In genomic region chr3:114456742-114457141, GRCh38 we compare ENCODE assay signal across 11 cellular contexts.
DNase-seq lines count a peak whose midpoint lies in the region; ATAC-seq, FAIRE-seq and TF ChIP-seq lines count a peak whose summit lies in the region.
"Had no signal": no experiment of that assay in that cellular context is flagged by ENCODE, and none has a peak within 500 bp of the region (broad histone marks: within the 10 kb centered on the region; RNA-seq: fewer than 3 reads in every experiment).

No MANE protein-coding gene starts in this region.

- TF ChIP-seq CTCF in GM12878 (IDR thresholded peaks at IDR 0.05 in 2 of 3, conservative IDR thresholded peaks at IDR 0.05 in 1 of 3; ENCODE audit: control insufficient read depth in 2 of 3, extremely low read depth in 1 of 3, insufficient read depth in 1 of 3, low read depth in 3 of 3, low read length in 3 of 3) (no peak), hepatocyte (IDR thresholded peaks at IDR 0.05; ENCODE audit: poor library complexity) (no peak)

- no peak overlapping the region for H3K9ac ChIP-seq in GM12878 (ENCODE audit: control insufficient read depth, insufficient read depth, low read length)

- POLR2A ChIA-PET in GM12878 (lab: Charles Lee) = no interaction called here

- peak overlapping the region; percentile 76 for H3K4me2 ChIP-seq in GM12878 (ENCODE audit: control insufficient read depth, insufficient read depth)
- no peak overlapping the region for H3K4me2 ChIP-seq in hepatocyte

- TF ChIP-seq RAD21 in GM12878 (IDR thresholded peaks at IDR 0.05; ENCODE audit: insufficient read depth, low read depth, low read length) = no peak

- H3K79me2 ChIP-seq in GM12878 (ENCODE audit: control insufficient read depth, insufficient read depth, low read length) = peaks cover 14% of the 10 kb centered on the region
- H3K79me2 ChIP-seq in hepatocyte = peaks cover 6% of the 10 kb centered on the region

- H3K4me3 ChIP-seq in GM12878 (peak overlapping the region; percentile 14; the same call in 1 of the 2 replicates), hepatocyte (no peak overlapping the region)

- ATAC-seq in GM21360 (IDR thresholded peaks at IDR 0.05; ENCODE audit: unreplicated experiment) (peak; percentile 79), HG03066 (IDR thresholded peaks at IDR 0.05; ENCODE audit: low read depth, unreplicated experiment) (peak; percentile 73), GM12878 (peak; percentile 84)
- ATAC-seq: natural killer cell treated with Interleukin-12 subunit alpha and Interleukin-12 subunit beta and Interleukin-15 and Interleukin-18, amount 100 ng/mL, for 72 hours had no signal

- CTCF ChIA-PET in GM12878 (lab: Yijun Ruan, JAX) = interaction anchor here (1.0 to 1.7 kb wide), 3 partner anchors 9 to 166 kb away, joined by 5 read pairs; no protein-coding TSS in a partner anchor

- H3K27me3 ChIP-seq in GM12878 (replicated peaks in 1 of 2; ENCODE audit: control insufficient read depth in 2 of 2, insufficient read depth in 2 of 2, low read length in 1 of 2) (no peaks in the 10 kb centered on the region), hepatocyte (no peaks in the 10 kb centered on the region)

- in situ Hi-C loops in GM12878 (cut with MboI) = no loop called here

- RAD21 ChIA-PET in GM12878 (lab: Charles Lee; ENCODE audit: unreplicated experiment) = interaction anchor here (0.7 kb wide), 1 partner anchor 139 kb away, joined by 3 read pairs; no protein-coding TSS in a partner anchor

- H3K4me1 ChIP-seq in GM12878 (ENCODE audit: control insufficient read depth, insufficient read depth, low read length) = peaks cover 46% of the 10 kb centered on the region
- H3K4me1 ChIP-seq in hepatocyte (ENCODE audit: insufficient read depth) = peaks cover 10% of the 10 kb centered on the region

- H3K36me3 ChIP-seq in GM12878 (ENCODE audit: control insufficient read depth in 2 of 2, insufficient read depth in 2 of 2, low read length in 1 of 2) (no peaks in the 10 kb centered on the region), hepatocyte (replicated peaks; ENCODE audit: insufficient read depth, low read depth) (no peaks in the 10 kb centered on the region)

- H2AFZ ChIP-seq in GM12878 (ENCODE audit: control insufficient read depth, low read depth, low read length) = no peak overlapping the region
- no peak overlapping the region for H2AFZ ChIP-seq in hepatocyte

- TF ChIP-seq EP300 in GM12878 (IDR thresholded peaks at IDR 0.05; ENCODE audit: borderline replicate concordance in 1 of 2, control insufficient read depth in 1 of 2, low read depth in 2 of 2, low read length in 2 of 2) = no peak

- FAIRE-seq in GM18507 (lab: Jason Lieb, UNC) = peak; percentile 98
- FAIRE-seq in GM12878 (lab: Jason Lieb, UNC) = peak; percentile 91
- no peak for FAIRE-seq in RCC 7860 (lab: Jason Lieb, UNC)
- FAIRE-seq: bronchial epithelial cell had no signal

- TF ChIP-seq POLR2A in GM12878 (IDR thresholded peaks at IDR 0.05; ENCODE audit: low read depth, low read length) = no peak

- WGBS in GM12878 (ENCODE audit: insufficient coverage, insufficient replicate concordance, low lambda C conversion rate, missing lambda C conversion rate) = 2% methylated on average over 4 of the region's 4 CpGs
- WGBS in hepatocyte (ENCODE audit: low lambda C conversion rate, missing lambda C conversion rate) = 74% methylated on average over 4 of the region's 4 CpGs

- H3K9me2 ChIP-seq in hepatocyte (replicated peaks; ENCODE audit: insufficient read depth) = no peaks in the 10 kb centered on the region

- DNase-seq in GM18507 (ENCODE audit: extremely low spot score, insufficient read length, low read depth) (no peak), GM12878 (ENCODE audit: low read depth, low spot score) (peak; percentile 87), hepatocyte (ENCODE audit: low spot score) (no peak), RKO (ENCODE audit: low spot score) (no peak), RCC 7860 (ENCODE audit: low spot score) (no peak), NCI-H510A (lab: John Stamatoyannopoulos, UW) (no peak)
- DNase-seq: DND-41 had no signal

- intact Hi-C loops in GM12878 (cut with micrococcal nuclease; ENCODE audit: unreplicated experiment) = loop anchor here (10.0 kb wide), 1 partner anchor 712 kb away; the partner anchor contains the start of genes ATP6V1A and NAA50

- SMC1A ChIA-PET in GM12878 (lab: Charles Lee; ENCODE audit: uncharacterized antibody, unreplicated experiment) = interaction anchor here (1.2 to 1.8 kb wide), 2 partner anchors 9 to 73 kb away, joined by 3 to 7 read pairs; no protein-coding TSS in a partner anchor

- H4K20me1 ChIP-seq in GM12878 (ENCODE audit: control insufficient read depth, insufficient read depth) = no peaks in the 10 kb centered on the region
- no peaks in the 10 kb centered on the region for H4K20me1 ChIP-seq in hepatocyte (ENCODE audit: insufficient read depth, poor library complexity, severe bottlenecking)

- BruUV-seq in GM12878 (replicated peaks; lab: Mats Ljungman, UMichigan) = no TSS peak

- peak overlapping the region; percentile 81 for H3K27ac ChIP-seq in GM12878 (ENCODE audit: control insufficient read depth, insufficient read depth)
- no peak overlapping the region for H3K27ac ChIP-seq in hepatocyte

- H3K9me3 ChIP-seq in GM12878 (replicated peaks; ENCODE audit: control insufficient read depth, insufficient read depth, low read length) = no peaks in the 10 kb centered on the region
- no peaks in the 10 kb centered on the region for H3K9me3 ChIP-seq in hepatocyte (ENCODE audit: low read depth)

TF ChIP-seq in GM12878, 131 proteins besides CTCF, POLR2A, EP300 and RAD21 (continues in another document):
- TF ChIP-seq PAX5 (IDR thresholded peaks at IDR 0.05; ENCODE audit: borderline replicate concordance, low read depth, low read length) (peak; percentile 74; the same call in 1 of the 2 replicates), IKZF1 (conservative IDR thresholded peaks at IDR 0.05) (peak; percentile 32; the same call in 1 of the 2 replicates), KLF5 (IDR thresholded peaks at IDR 0.05; ENCODE audit: partially characterized antibody) (no peak), MEF2A (IDR thresholded peaks at IDR 0.05; ENCODE audit: insufficient read depth, low read depth, low read length) (0 out of 2 replicates have a peak, but pooled peaks have one; percentile 9), MEF2B (IDR thresholded peaks at IDR 0.05; ENCODE audit: partially characterized antibody, poor library complexity, severe bottlenecking) (peak; percentile 19), SREBF2 (IDR thresholded peaks at IDR 0.05; ENCODE audit: low read length) (no peak), SIX5 (IDR thresholded peaks at IDR 0.05; ENCODE audit: low read depth, low read length, severe bottlenecking) (no peak), RUNX3 (IDR thresholded peaks at IDR 0.05; ENCODE audit: low read length) (peak; percentile 68), IRF4 (IDR thresholded peaks at IDR 0.05; ENCODE audit: low read depth, low read length) (peak; percentile 71; the same call in 1 of the 2 replicates), NBN (IDR thresholded peaks at IDR 0.05) (no peak), CBX5 (IDR thresholded peaks at IDR 0.05; ENCODE audit: low read depth) (0 out of 2 replicates have a peak, but pooled peaks have one; percentile 38), EGR1 (IDR thresholded peaks at IDR 0.05; ENCODE audit: borderline replicate concordance in 1 of 2, low read depth in 2 of 2, low read length in 2 of 2) (no peak), RCOR1 (conservative IDR thresholded peaks at IDR 0.05; ENCODE audit: low read depth, low read length) (no peak), ZBED1 (IDR thresholded peaks at IDR 0.05; ENCODE audit: borderline replicate concordance) (0 out of 2 replicates have a peak, but pooled peaks have one; percentile 24), RAD51 (IDR thresholded peaks at IDR 0.05) (peak; percentile 64; the same call in 1 of the 2 replicates), ZBTB11 (CRISPR knock-in tag; IDR thresholded peaks at IDR 0.05) (no peak), MTA2 (IDR thresholded peaks at IDR 0.05; ENCODE audit: low read depth) (peak; percentile 45), RELB (IDR thresholded peaks at IDR 0.05; ENCODE audit: low read depth) (no peak)
